1 cellular context compared by ENCODE assay signal in genomic region chr13:96862093-96862492, GRCh38.
TF ChIP-seq lines count a peak whose summit lies in the region.

No MANE protein-coding gene starts in this region.

TF ChIP-seq in HepG2, 621 proteins besides CTCF, POLR2A, EP300 and RAD21 (continued from another document):
- no peak for TF ChIP-seq ZNF513 (CRISPR knock-in tag; conservative IDR thresholded peaks at IDR 0.05)
TF ChIP-seq in HepG2: peak in this region for 1.
